In genomic region chr19:17333611-17334413, GRCh38 we compare ENCODE assay signal across 1 cellular context.
A peak's percentile ranks its signal among the peaks of the same experiment; 100 is the strongest.
TF ChIP-seq lines count a peak whose summit lies in the region.

No MANE protein-coding gene starts in this region.

TF ChIP-seq in HepG2, 621 proteins besides CTCF, POLR2A, EP300 and RAD21 (continues in another document):
- TF ChIP-seq ZNF574 (CRISPR knock-in tag; IDR thresholded peaks at IDR 0.05) (peak; percentile 76), ZSCAN29 (CRISPR knock-in tag; conservative IDR thresholded peaks at IDR 0.05) (no peak), ZNF503 (CRISPR knock-in tag; IDR thresholded peaks at IDR 0.05) (no peak), EED (CRISPR knock-in tag; IDR thresholded peaks at IDR 0.05) (no peak), RFXAP (CRISPR knock-in tag; IDR thresholded peaks at IDR 0.05; ENCODE audit: borderline replicate concordance) (no peak), ZNF768 (CRISPR knock-in tag; IDR thresholded peaks at IDR 0.05) (peak; percentile 11; the same call in 1 of the 2 replicates), ZNF577 (CRISPR knock-in tag; IDR thresholded peaks at IDR 0.05; ENCODE audit: borderline replicate concordance, low read depth) (no peak), DMAP1 (CRISPR knock-in tag; IDR thresholded peaks at IDR 0.05) (no peak), ZNF724P (CRISPR knock-in tag; IDR thresholded peaks at IDR 0.05; ENCODE audit: borderline replicate concordance) (0 out of 2 replicates have a peak, but pooled peaks have one; percentile 6), JUNB (CRISPR knock-in tag; IDR thresholded peaks at IDR 0.05; ENCODE audit: borderline replicate concordance) (no peak), ZNF12 (CRISPR knock-in tag; IDR thresholded peaks at IDR 0.05) (no peak), FOXK2 (IDR thresholded peaks at IDR 0.05) (no peak), LRRFIP1 (CRISPR knock-in tag; conservative IDR thresholded peaks at IDR 0.05) (no peak), ZNF629 (CRISPR knock-in tag; conservative IDR thresholded peaks at IDR 0.05) (peak; percentile 98), PHF20 (CRISPR knock-in tag; IDR thresholded peaks at IDR 0.05) (no peak), HINFP (CRISPR knock-in tag; IDR thresholded peaks at IDR 0.05; ENCODE audit: low read depth) (no peak), KLF16 (CRISPR knock-in tag; IDR thresholded peaks at IDR 0.05) (no peak), NRL (CRISPR knock-in tag; IDR thresholded peaks at IDR 0.05; ENCODE audit: borderline replicate concordance) (no peak), ZNF557 (CRISPR knock-in tag; IDR thresholded peaks at IDR 0.05) (no peak), IKZF4 (CRISPR knock-in tag; IDR thresholded peaks at IDR 0.05; ENCODE audit: borderline replicate concordance, low read depth, not compliant biosample characterization) (peak; percentile 4), NFKBIZ (CRISPR knock-in tag; IDR thresholded peaks at IDR 0.05) (no peak), ZNF678 (CRISPR knock-in tag; IDR thresholded peaks at IDR 0.05) (no peak), PATZ1 (CRISPR knock-in tag; IDR thresholded peaks at IDR 0.05) (no peak), ZFP36L2 (CRISPR knock-in tag; IDR thresholded peaks at IDR 0.05) (no peak), RBM39 (IDR thresholded peaks at IDR 0.05; ENCODE audit: low read depth, low read length, poor library complexity, severe bottlenecking) (no peak), NCOA5 (CRISPR knock-in tag; IDR thresholded peaks at IDR 0.05) (no peak), NR2F6 (IDR thresholded peaks at IDR 0.05) (no peak; the same call in 1 of the 2 replicates), NR2F6 (CRISPR knock-in tag; IDR thresholded peaks at IDR 0.05) (no peak), ZNF562 (CRISPR knock-in tag; IDR thresholded peaks at IDR 0.05; ENCODE audit: borderline replicate concordance) (no peak), E2F1 (CRISPR knock-in tag; IDR thresholded peaks at IDR 0.05) (no peak), ZMYM3 (CRISPR knock-in tag; IDR thresholded peaks at IDR 0.05) (peak; percentile 94), ARNTL (CRISPR knock-in tag; IDR thresholded peaks at IDR 0.05) (0 out of 2 replicates have a peak, but pooled peaks have one; percentile 3), ZNF44 (CRISPR knock-in tag; IDR thresholded peaks at IDR 0.05) (no peak), SRY (CRISPR knock-in tag; IDR thresholded peaks at IDR 0.05) (no peak), SRSF1 (optimal IDR thresholded peaks at IDR 0.05; ENCODE audit: low read depth, low read length) (no peak), PHF21A (CRISPR knock-in tag; IDR thresholded peaks at IDR 0.05) (no peak), DDIT3 (CRISPR knock-in tag; IDR thresholded peaks at IDR 0.05) (no peak), ZBTB26 (CRISPR knock-in tag; IDR thresholded peaks at IDR 0.05; ENCODE audit: borderline replicate concordance) (peak; percentile 33; the same call in 1 of the 2 replicates), NFKB2 (CRISPR knock-in tag; IDR thresholded peaks at IDR 0.05; ENCODE audit: borderline replicate concordance) (no peak), ZNF121 (CRISPR knock-in tag; IDR thresholded peaks at IDR 0.05) (no peak), SAFB2 (CRISPR knock-in tag; IDR thresholded peaks at IDR 0.05; ENCODE audit: borderline replicate concordance, low read depth) (no peak), ZBTB42 (CRISPR knock-in tag; IDR thresholded peaks at IDR 0.05) (no peak), CCDC6 (CRISPR knock-in tag; IDR thresholded peaks at IDR 0.05) (peak; percentile 36; the same call in 1 of the 2 replicates), ZFP37 (CRISPR knock-in tag; IDR thresholded peaks at IDR 0.05; ENCODE audit: borderline replicate concordance) (no peak), ELF4 (CRISPR knock-in tag; IDR thresholded peaks at IDR 0.05; ENCODE audit: borderline replicate concordance) (no peak), CBFB (CRISPR knock-in tag; IDR thresholded peaks at IDR 0.05) (peak; percentile 83), ZNF749 (CRISPR knock-in tag; IDR thresholded peaks at IDR 0.05; ENCODE audit: borderline replicate concordance) (no peak), SMARCC2 (IDR thresholded peaks at IDR 0.05) (no peak), ATF3 (CRISPR knock-in tag; IDR thresholded peaks at IDR 0.05) (no peak), NFAT5 (CRISPR knock-in tag; IDR thresholded peaks at IDR 0.05) (no peak)
